8 cellular contexts compared by ENCODE assay signal in the genomic region with DNA sequence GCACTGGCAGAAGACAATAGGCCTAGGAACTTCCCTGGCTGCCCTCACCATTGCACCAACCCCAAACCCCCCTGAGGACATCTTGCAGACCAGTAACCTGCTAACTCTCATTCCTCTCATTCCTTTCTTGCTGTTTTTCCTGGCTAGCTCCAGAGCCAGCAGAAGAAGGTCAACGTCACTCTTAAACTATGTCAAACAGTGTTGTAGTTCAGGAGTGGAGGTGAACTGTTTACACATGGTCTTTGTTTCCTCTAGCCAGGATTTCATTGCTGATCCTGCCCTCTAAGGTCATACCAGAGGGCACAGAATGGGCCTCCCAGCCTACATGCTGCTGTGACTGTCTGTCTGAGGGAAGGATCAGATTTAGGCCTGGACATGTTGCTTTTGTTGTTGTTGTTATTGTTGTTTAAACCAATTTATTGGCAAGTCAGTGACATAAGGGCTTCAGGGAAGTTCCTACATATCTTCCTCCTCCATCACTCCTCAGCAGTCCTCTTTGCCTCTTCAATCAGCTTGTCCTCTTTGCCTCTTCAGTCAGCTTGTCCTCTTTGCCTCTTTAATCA.
DNase-seq lines count a peak whose midpoint lies in the region; ATAC-seq and TF ChIP-seq lines count a peak whose summit lies in the region.
"Had no signal": no experiment of that assay in that cellular context is flagged by ENCODE, and none has a peak within 500 bp of the region (broad histone marks: within the 10 kb centered on the region; RNA-seq: fewer than 3 reads in every experiment).

No MANE protein-coding gene starts in this region.

- intact Hi-C loops in natural killer cell (cut with micrococcal nuclease): no loop called here

- H3K9ac ChIP-seq in HUES6 (ENCODE audit: low read length): peak overlapping the region; percentile 11
- no peak overlapping the region for H3K9ac ChIP-seq in liver (ENCODE audit: low read depth in 1 of 2, low read length in 2 of 2)

- H3K9me3 Mint-ChIP-seq in natural killer cell: no peaks in the 10 kb centered on the region

- no peak overlapping the region for H3K27ac ChIP-seq in HUES6 (ENCODE audit: low read depth, low read length)
- H3K27ac ChIP-seq in liver (ENCODE audit: low read depth in 1 of 2, low read length in 2 of 2): no peak overlapping the region
- peak overlapping the region in 2 of 4 donors; percentile 43 to 48 for H3K27ac ChIP-seq in upper lobe of left lung

- TF ChIP-seq POLR2A in upper lobe of left lung (IDR thresholded peaks at IDR 0.05): no peak

- H3K27me3 ChIP-seq in HUES6 (ENCODE audit: control insufficient read depth, insufficient read depth, low read length) (no peaks in the 10 kb centered on the region), liver (ENCODE audit: control insufficient read depth in 4 of 4, insufficient read depth in 4 of 4, low read length in 3 of 4) (no peaks in the 10 kb centered on the region), upper lobe of left lung (no peaks in the 10 kb centered on the region)
- H3K27me3 ChIP-seq: gastrocnemius medialis had no signal

- 25% methylated on average over 1 of the region's 1 CpG for WGBS in liver
- 62 to 69% methylated on average over 1 of the region's 1 CpG for WGBS in upper lobe of left lung, 2 donors

- H3K4me3 ChIP-seq in HUES6 (ENCODE audit: low read depth, low read length): no peak overlapping the region
- H3K4me3 ChIP-seq in liver (ENCODE audit: low read depth in 1 of 3, low read length in 3 of 3): no peak overlapping the region
- H3K4me3 ChIP-seq in upper lobe of left lung: no peak overlapping the region
- H3K4me3 ChIP-seq: gastrocnemius medialis had no signal

- H3K4me3 Mint-ChIP-seq in natural killer cell: no peak overlapping the region

- peaks cover 0 to 5% of the 10 kb centered on the region in 2 donors for H3K27me3 Mint-ChIP-seq in natural killer cell (ENCODE audit: low read depth in 2 of 2)

- no peaks in the 10 kb centered on the region for H3K36me3 Mint-ChIP-seq in natural killer cell

- TF ChIP-seq RAD21 in liver (IDR thresholded peaks at IDR 0.05): no peak

- no peaks in the 10 kb centered on the region for H3K4me1 Mint-ChIP-seq in natural killer cell

- TF ChIP-seq CTCF in liver (IDR thresholded peaks at IDR 0.05; ENCODE audit: low read depth, low read length, missing input control): no peak
- TF ChIP-seq CTCF in upper lobe of left lung (IDR thresholded peaks at IDR 0.05): no peak
- TF ChIP-seq CTCF in natural killer cell (IDR thresholded peaks at IDR 0.05): no peak

- H3K9me3 ChIP-seq in HUES6 (ENCODE audit: control insufficient read depth, insufficient read depth, low read depth, low read length): no peaks in the 10 kb centered on the region
- no peaks in the 10 kb centered on the region for H3K9me3 ChIP-seq in liver (ENCODE audit: control insufficient read depth in 4 of 4, low read length in 3 of 4)
- no peaks in the 10 kb centered on the region for H3K9me3 ChIP-seq in upper lobe of left lung
- H3K9me3 ChIP-seq: gastrocnemius medialis had no signal

- peak; percentile 63 to 84 for ATAC-seq in upper lobe of left lung (ENCODE audit: low FRiP score in 2 of 2)
- ATAC-seq in natural killer cell: no peak

- no peak for TF ChIP-seq EP300 in upper lobe of left lung (IDR thresholded peaks at IDR 0.05)

- no peak overlapping the region for H3K27ac Mint-ChIP-seq in natural killer cell

- DNase-seq in dedifferentiated amniotic fluid mesenchymal stem cell (ENCODE audit: extremely low spot score) (peak; percentile 61), upper lobe of left lung (peak in 1 of 2 donors; percentile 29), natural killer cell (no peak), NCI-H2196 treated with DMSO at 0.1 percent for 48 hours (lab: John Stamatoyannopoulos, UW; ENCODE audit: unreplicated experiment) (no peak)
- no peak for DNase-seq in stimulated activated CD4-positive, alpha-beta T cell treated with anti-CD3 and anti-CD28 coated beads, Interleukin-2, amount 100 ng/mL, for 24 hours
- DNase-seq: gastrocnemius medialis had no signal

- H3K36me3 ChIP-seq in HUES6 (ENCODE audit: control insufficient read depth, insufficient read depth, low read length): no peaks in the 10 kb centered on the region
- H3K36me3 ChIP-seq in liver (ENCODE audit: control insufficient read depth in 4 of 4, insufficient read depth in 3 of 4, low read depth in 1 of 4, low read length in 3 of 4): no peaks in the 10 kb centered on the region
- no peaks in the 10 kb centered on the region for H3K36me3 ChIP-seq in upper lobe of left lung
- H3K36me3 ChIP-seq: gastrocnemius medialis had no signal

- H3K4me1 ChIP-seq in HUES6 (ENCODE audit: control insufficient read depth, insufficient read depth, low read length) (peaks cover 26% of the 10 kb centered on the region), liver (ENCODE audit: control insufficient read depth in 4 of 4, insufficient read depth in 4 of 4, low read length in 3 of 4) (peaks cover 0 to 5% (median 0%) of the 10 kb centered on the region in 4 donors), upper lobe of left lung (peaks cover 0 to 9% (median 6%) of the 10 kb centered on the region in 4 donors)

TF ChIP-seq in liver, 16 proteins besides CTCF, POLR2A, EP300 and RAD21:
- TF ChIP-seq HNF4G (IDR thresholded peaks at IDR 0.05) (no peak), EGR1 (IDR thresholded peaks at IDR 0.05; ENCODE audit: low read depth in 2 of 2) (no peak), FOXA1 (IDR thresholded peaks at IDR 0.05) (no peak), NR2F2 (IDR thresholded peaks at IDR 0.05) (peak; percentile 14), SP1 (IDR thresholded peaks at IDR 0.05) (peak; percentile 13), RXRA (IDR thresholded peaks at IDR 0.05) (peak in 1 of 2 donors; percentile 31)
- TF ChIP-seq, protein P1, sequence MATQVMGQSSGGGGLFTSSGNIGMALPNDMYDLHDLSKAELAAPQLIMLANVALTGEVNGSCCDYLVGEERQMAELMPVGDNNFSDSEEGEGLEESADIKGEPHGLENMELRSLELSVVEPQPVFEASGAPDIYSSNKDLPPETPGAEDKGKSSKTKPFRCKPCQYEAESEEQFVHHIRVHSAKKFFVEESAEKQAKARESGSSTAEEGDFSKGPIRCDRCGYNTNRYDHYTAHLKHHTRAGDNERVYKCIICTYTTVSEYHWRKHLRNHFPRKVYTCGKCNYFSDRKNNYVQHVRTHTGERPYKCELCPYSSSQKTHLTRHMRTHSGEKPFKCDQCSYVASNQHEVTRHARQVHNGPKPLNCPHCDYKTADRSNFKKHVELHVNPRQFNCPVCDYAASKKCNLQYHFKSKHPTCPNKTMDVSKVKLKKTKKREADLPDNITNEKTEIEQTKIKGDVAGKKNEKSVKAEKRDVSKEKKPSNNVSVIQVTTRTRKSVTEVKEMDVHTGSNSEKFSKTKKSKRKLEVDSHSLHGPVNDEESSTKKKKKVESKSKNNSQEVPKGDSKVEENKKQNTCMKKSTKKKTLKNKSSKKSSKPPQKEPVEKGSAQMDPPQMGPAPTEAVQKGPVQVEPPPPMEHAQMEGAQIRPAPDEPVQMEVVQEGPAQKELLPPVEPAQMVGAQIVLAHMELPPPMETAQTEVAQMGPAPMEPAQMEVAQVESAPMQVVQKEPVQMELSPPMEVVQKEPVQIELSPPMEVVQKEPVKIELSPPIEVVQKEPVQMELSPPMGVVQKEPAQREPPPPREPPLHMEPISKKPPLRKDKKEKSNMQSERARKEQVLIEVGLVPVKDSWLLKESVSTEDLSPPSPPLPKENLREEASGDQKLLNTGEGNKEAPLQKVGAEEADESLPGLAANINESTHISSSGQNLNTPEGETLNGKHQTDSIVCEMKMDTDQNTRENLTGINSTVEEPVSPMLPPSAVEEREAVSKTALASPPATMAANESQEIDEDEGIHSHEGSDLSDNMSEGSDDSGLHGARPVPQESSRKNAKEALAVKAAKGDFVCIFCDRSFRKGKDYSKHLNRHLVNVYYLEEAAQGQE (IDR thresholded peaks at IDR 0.05): no peak
- TF ChIP-seq, protein P2, sequence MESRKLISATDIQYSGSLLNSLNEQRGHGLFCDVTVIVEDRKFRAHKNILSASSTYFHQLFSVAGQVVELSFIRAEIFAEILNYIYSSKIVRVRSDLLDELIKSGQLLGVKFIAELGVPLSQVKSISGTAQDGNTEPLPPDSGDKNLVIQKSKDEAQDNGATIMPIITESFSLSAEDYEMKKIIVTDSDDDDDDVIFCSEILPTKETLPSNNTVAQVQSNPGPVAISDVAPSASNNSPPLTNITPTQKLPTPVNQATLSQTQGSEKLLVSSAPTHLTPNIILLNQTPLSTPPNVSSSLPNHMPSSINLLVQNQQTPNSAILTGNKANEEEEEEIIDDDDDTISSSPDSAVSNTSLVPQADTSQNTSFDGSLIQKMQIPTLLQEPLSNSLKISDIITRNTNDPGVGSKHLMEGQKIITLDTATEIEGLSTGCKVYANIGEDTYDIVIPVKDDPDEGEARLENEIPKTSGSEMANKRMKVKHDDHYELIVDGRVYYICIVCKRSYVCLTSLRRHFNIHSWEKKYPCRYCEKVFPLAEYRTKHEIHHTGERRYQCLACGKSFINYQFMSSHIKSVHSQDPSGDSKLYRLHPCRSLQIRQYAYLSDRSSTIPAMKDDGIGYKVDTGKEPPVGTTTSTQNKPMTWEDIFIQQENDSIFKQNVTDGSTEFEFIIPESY (IDR thresholded peaks at IDR 0.05): no peak
- TF ChIP-seq, protein P3, sequence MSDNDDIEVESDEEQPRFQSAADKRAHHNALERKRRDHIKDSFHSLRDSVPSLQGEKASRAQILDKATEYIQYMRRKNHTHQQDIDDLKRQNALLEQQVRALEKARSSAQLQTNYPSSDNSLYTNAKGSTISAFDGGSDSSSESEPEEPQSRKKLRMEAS (IDR thresholded peaks at IDR 0.05): no peak

Comparison
In these comparisons a context has a peak if more than half of its experiments do, and no peak if none do; other contexts are left out.
1. ATAC-seq: peak in upper lobe of left lung (2 of 2); none in natural killer cell (0 of 3).